Comparison of ENCODE assay signal across 1 cellular context in genomic region chr17:50798424-50799344, GRCh38.
TF ChIP-seq lines count a peak whose summit lies in the region.

No MANE protein-coding gene starts in this region.

TF ChIP-seq in GM23338, 12 proteins besides CTCF, POLR2A, EP300 and RAD21 (continued from another document):
- TF ChIP-seq ETS1 (IDR thresholded peaks at IDR 0.05) = no peak
- TF ChIP-seq ZNF331 (CRISPR knock-in tag; IDR thresholded peaks at IDR 0.05; ENCODE audit: low read depth) = no peak
- TF ChIP-seq EZH2 (IDR thresholded peaks at IDR 0.05; ENCODE audit: low read depth, unreplicated experiment) = no peak
- no peak for TF ChIP-seq EZH2phosphoT487 (IDR thresholded peaks at IDR 0.05; ENCODE audit: unreplicated experiment)
- TF ChIP-seq POLR2AphosphoS5 (IDR thresholded peaks at IDR 0.05; ENCODE audit: low read depth) = no peak
- TF ChIP-seq, protein P1, sequence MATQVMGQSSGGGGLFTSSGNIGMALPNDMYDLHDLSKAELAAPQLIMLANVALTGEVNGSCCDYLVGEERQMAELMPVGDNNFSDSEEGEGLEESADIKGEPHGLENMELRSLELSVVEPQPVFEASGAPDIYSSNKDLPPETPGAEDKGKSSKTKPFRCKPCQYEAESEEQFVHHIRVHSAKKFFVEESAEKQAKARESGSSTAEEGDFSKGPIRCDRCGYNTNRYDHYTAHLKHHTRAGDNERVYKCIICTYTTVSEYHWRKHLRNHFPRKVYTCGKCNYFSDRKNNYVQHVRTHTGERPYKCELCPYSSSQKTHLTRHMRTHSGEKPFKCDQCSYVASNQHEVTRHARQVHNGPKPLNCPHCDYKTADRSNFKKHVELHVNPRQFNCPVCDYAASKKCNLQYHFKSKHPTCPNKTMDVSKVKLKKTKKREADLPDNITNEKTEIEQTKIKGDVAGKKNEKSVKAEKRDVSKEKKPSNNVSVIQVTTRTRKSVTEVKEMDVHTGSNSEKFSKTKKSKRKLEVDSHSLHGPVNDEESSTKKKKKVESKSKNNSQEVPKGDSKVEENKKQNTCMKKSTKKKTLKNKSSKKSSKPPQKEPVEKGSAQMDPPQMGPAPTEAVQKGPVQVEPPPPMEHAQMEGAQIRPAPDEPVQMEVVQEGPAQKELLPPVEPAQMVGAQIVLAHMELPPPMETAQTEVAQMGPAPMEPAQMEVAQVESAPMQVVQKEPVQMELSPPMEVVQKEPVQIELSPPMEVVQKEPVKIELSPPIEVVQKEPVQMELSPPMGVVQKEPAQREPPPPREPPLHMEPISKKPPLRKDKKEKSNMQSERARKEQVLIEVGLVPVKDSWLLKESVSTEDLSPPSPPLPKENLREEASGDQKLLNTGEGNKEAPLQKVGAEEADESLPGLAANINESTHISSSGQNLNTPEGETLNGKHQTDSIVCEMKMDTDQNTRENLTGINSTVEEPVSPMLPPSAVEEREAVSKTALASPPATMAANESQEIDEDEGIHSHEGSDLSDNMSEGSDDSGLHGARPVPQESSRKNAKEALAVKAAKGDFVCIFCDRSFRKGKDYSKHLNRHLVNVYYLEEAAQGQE (IDR thresholded peaks at IDR 0.05; ENCODE audit: unreplicated experiment) = no peak
- TF ChIP-seq ZNF114 (CRISPR knock-in tag; IDR thresholded peaks at IDR 0.05) = no peak
